Comparison of ENCODE assay signal across 7 cellular contexts in genomic region chr1:155893389-155894142, GRCh38. TPM values are rescaled to one million over a fixed set of nuclear protein-coding genes. Genes with fewer than 3 reads are reported as not detected.
DNase-seq lines count a peak whose midpoint lies in the region; ATAC-seq and TF ChIP-seq lines count a peak whose summit lies in the region.
"Had no signal": no experiment of that assay in that cellular context is flagged by ENCODE, and none has a peak within 500 bp of the region (broad histone marks: within the 10 kb centered on the region; RNA-seq: fewer than 3 reads in every experiment).

No MANE protein-coding gene starts in this region.

- H3K4me3 ChIP-seq in vagina, result no peak overlapping the region

- TF ChIP-seq CTCF in vagina (IDR thresholded peaks at IDR 0.05), result no peak

- peak overlapping the region; percentile 71 for H3K27ac ChIP-seq in vagina

- no peak for TF ChIP-seq POLR2A in vagina (IDR thresholded peaks at IDR 0.05)

- H3K27me3 ChIP-seq in vagina, result no peaks in the 10 kb centered on the region

- intact Hi-C loops in left ventricle myocardium superior (cut with micrococcal nuclease), result no loop called here
- intact Hi-C loops in vagina (cut with DNase I), result no loop called here

- in situ Hi-C loops in SK-MEL-5 (cut with HindIII; ENCODE audit: low pct_unique_long_range_greater_than_20kb, low sequenced_read_pairs), result no loop called here

- peaks cover 0 to 16% of the 10 kb centered on the region in 2 donors for H3K36me3 ChIP-seq in vagina

- no peaks in the 10 kb centered on the region for H3K9me3 ChIP-seq in vagina

- ATAC-seq in left ventricle myocardium superior, result peak; percentile 80
- ATAC-seq in HG03457 (IDR thresholded peaks at IDR 0.05; ENCODE audit: unreplicated experiment), result no peak

- peak; percentile 85 for DNase-seq in AG20443 (ENCODE audit: low spot score)
- peak; percentile 52 for DNase-seq in SK-MEL-5 (ENCODE audit: low read depth, low spot score)
- no peak for DNase-seq in left ventricle myocardium superior
- DNase-seq in vagina (ENCODE audit: extremely low spot score in 2 of 2), result no peak
- DNase-seq in NCI-H2107 treated with DMSO at 0.1 percent for 48 hours (lab: John Stamatoyannopoulos, UW; ENCODE audit: unreplicated experiment), result no peak
- DNase-seq: naive B cell had no signal

- peaks cover 22% of the 10 kb centered on the region for H3K4me1 ChIP-seq in vagina

RNA-seq across cellular contexts. Expression of gene RIT1, which starts 17.6 kb away (rescaled TPM):
- total RNA-seq in SK-MEL-5 (2014; rRNA removed; shearing (Covaris generic)), result 18.2 and 21.6 TPM in 2 replicates
- polyA plus RNA-seq in SK-MEL-5 (2015; cell fraction: cytosol; rRNA removed), result 10.0 and 12.8 TPM in 2 replicates
- 19.9 and 46.4 TPM in 2 replicates for polyA plus RNA-seq in SK-MEL-5 (2015; cell fraction: nucleus; rRNA removed)
- total RNA-seq in left ventricle myocardium superior, result 18.7 TPM
- 38.3 TPM for total RNA-seq in vagina

RNA-seq across cellular contexts. Expression of gene SYT11, which starts 34.2 kb away (rescaled TPM):
- 1.9 and 2.2 TPM in 2 replicates for total RNA-seq in SK-MEL-5 (2014; rRNA removed; shearing (Covaris generic))
- polyA plus RNA-seq in SK-MEL-5 (2015; cell fraction: cytosol; rRNA removed), result 1.3 and 1.5 TPM in 2 replicates
- 0.90 TPM in 1 of 2 replicates, not detected in the other for polyA plus RNA-seq in SK-MEL-5 (2015; cell fraction: nucleus; rRNA removed)
- total RNA-seq in left ventricle myocardium superior (6.6 TPM), vagina (20.9 TPM)

RNA-seq across cellular contexts. Expression of gene GON4L, which starts 36.6 kb away (rescaled TPM):
- total RNA-seq in SK-MEL-5 (2014; rRNA removed; shearing (Covaris generic)), result 15.9 and 16.7 TPM in 2 replicates
- 9.9 and 14.8 TPM in 2 replicates for polyA plus RNA-seq in SK-MEL-5 (2015; cell fraction: cytosol; rRNA removed)
- 48.1 and 57.8 TPM in 2 replicates for polyA plus RNA-seq in SK-MEL-5 (2015; cell fraction: nucleus; rRNA removed)
- 20.3 TPM for total RNA-seq in left ventricle myocardium superior
- total RNA-seq in vagina, result 50.3 TPM

RNA-seq across cellular contexts. Expression of gene KHDC4, which starts 40.6 kb away (rescaled TPM):
- total RNA-seq in SK-MEL-5 (2014; rRNA removed; shearing (Covaris generic)), result 28.1 and 32.1 TPM in 2 replicates
- 19.3 and 31.1 TPM in 2 replicates for polyA plus RNA-seq in SK-MEL-5 (2015; cell fraction: cytosol; rRNA removed)
- polyA plus RNA-seq in SK-MEL-5 (2015; cell fraction: nucleus; rRNA removed), result 269 and 309 TPM in 2 replicates
- total RNA-seq in left ventricle myocardium superior, result 22.6 TPM
- 47.6 TPM for total RNA-seq in vagina

RNA-seq across cellular contexts. Expression of gene RXFP4, which starts 47.9 kb away (rescaled TPM):
- not detected in 2 replicates for total RNA-seq in SK-MEL-5 (2014; rRNA removed; shearing (Covaris generic))
- polyA plus RNA-seq in SK-MEL-5 (2015; cell fraction: cytosol; rRNA removed), result not detected in 2 replicates
- not detected in 2 replicates for polyA plus RNA-seq in SK-MEL-5 (2015; cell fraction: nucleus; rRNA removed)
- total RNA-seq in left ventricle myocardium superior (not detected), vagina (not detected)

Comparison
In these comparisons a context has a peak if more than half of its experiments do, and no peak if none do; other contexts are left out.
1. DNase-seq: peak in AG20443 (single experiment) and SK-MEL-5 (single experiment); none in left ventricle myocardium superior (single experiment), vagina (0 of 2) and NCI-H2107 treated with DMSO at 0.1 percent for 48 hours (single experiment).